Comparison of ENCODE assay signal across 15 cellular contexts in the genomic region with DNA sequence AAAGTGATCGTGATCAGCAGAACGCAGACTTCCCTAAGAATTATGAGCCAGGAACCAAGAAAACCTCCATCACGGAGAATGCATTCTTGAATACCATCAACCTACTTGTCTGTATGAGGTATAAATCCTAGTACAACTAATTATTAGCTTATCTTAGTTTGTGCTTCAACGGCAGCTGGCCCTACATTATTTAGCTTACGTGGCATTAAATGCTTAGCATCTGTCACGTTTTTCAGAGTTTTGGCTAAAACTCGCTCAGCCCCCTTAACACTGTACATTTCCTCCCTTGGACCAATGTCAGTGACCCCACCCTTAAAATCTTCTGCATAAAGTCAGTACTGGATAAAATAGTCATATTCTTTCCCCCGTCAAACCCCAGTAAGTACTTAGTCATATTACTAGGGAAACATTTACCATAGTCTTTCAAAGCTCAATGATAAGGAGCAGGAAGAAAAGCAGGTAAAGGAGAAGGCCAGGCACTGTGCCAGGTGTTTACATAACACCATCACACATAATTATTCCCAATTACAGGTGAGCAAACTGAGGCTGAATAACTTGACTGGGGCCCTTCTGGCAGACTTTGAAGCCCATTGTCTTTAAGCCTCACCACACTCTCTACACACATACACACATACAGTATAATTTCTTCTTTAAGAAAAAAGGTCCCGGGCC. TPM values are rescaled to one million over a fixed set of nuclear protein-coding genes. Genes with fewer than 3 reads are reported as not detected.
DNase-seq lines count a peak whose midpoint lies in the region; ATAC-seq and TF ChIP-seq lines count a peak whose summit lies in the region.
"Had no signal": no experiment of that assay in that cellular context is flagged by ENCODE, and none has a peak within 500 bp of the region (broad histone marks: within the 10 kb centered on the region; RNA-seq: fewer than 3 reads in every experiment).

No MANE protein-coding gene starts in this region.

- TF ChIP-seq CTCF in body of pancreas (IDR thresholded peaks at IDR 0.05) (no peak), RWPE1 (conservative IDR thresholded peaks at IDR 0.05; ENCODE audit: low read depth) (no peak)

- TF ChIP-seq POLR2A in body of pancreas (IDR thresholded peaks at IDR 0.05): no peak

- 40% methylated on average over 9 of the region's 9 CpGs for WGBS in body of pancreas, 2 donors

- no peaks in the 10 kb centered on the region for H3K27me3 ChIP-seq in body of pancreas
- H3K27me3 ChIP-seq: BLaER1 treated with 17β-estradiol and CSF1 and Interleukin-3, amounts not matched to agents 10 nM and 100 nM had no signal

- H3K27ac ChIP-seq in body of pancreas: peak overlapping the region; percentile 66 to 86 (median 74)
- H3K27ac ChIP-seq in RWPE1: no peak overlapping the region
- H3K27ac ChIP-seq: BLaER1 treated with 17β-estradiol and CSF1 and Interleukin-3, amounts not matched to agents 10 nM and 100 nM; left ventricle myocardium inferior; parathyroid adenoma; skin epidermis had no signal

- no peaks in the 10 kb centered on the region for H3K9me3 ChIP-seq in body of pancreas
- H3K9me3 ChIP-seq: BLaER1 treated with 17β-estradiol and CSF1 and Interleukin-3, amounts not matched to agents 10 nM and 100 nM; left ventricle myocardium inferior had no signal

- no peak overlapping the region for H3K4me3 ChIP-seq in body of pancreas
- H3K4me3 ChIP-seq: BLaER1 treated with 17β-estradiol and CSF1 and Interleukin-3, amounts not matched to agents 10 nM and 100 nM; left ventricle myocardium inferior; skin epidermis had no signal

- peak; percentile 69 for ATAC-seq in body of pancreas
- no peak for ATAC-seq in GM18909 (IDR thresholded peaks at IDR 0.05; ENCODE audit: poor library complexity, unreplicated experiment)
- no peak for ATAC-seq in HG03135 (IDR thresholded peaks at IDR 0.05; ENCODE audit: unreplicated experiment)

- intact Hi-C loops in body of pancreas (cut with DNase I): no loop called here

- CTCF ChIA-PET in RWPE1 (lab: Yijun Ruan, JAX): interaction anchor here (0.6 kb wide), 3 partner anchors 23 to 112 kb away, joined by 4 to 5 read pairs (median 4); no protein-coding TSS in a partner anchor

- peaks cover 50% of the 10 kb centered on the region for H3K4me1 ChIP-seq in body of pancreas
- H3K4me1 ChIP-seq: parathyroid adenoma had no signal

- POLR2A ChIA-PET in RWPE1 (lab: Yijun Ruan, JAX; ENCODE audit: low non-redundant PET): interaction anchor here (0.5 kb wide), 1 partner anchor 15 kb away, joined by 4 read pairs; no protein-coding TSS in a partner anchor

- DNase-seq in DMS53 treated with DMSO at 0.1 percent for 48 hours (lab: John Stamatoyannopoulos, UW; ENCODE audit: unreplicated experiment) (peak; percentile 41), NCI-H146 treated with DMSO at 0.1 percent for 48 hours (lab: John Stamatoyannopoulos, UW; ENCODE audit: unreplicated experiment) (peak; percentile 33), body of pancreas (peak; percentile 71 to 90 (median 78)), renal cortical epithelial cell (ENCODE audit: low read depth) (peak; percentile 58), RWPE1 (ENCODE audit: low spot score) (no peak)
- DNase-seq: activated CD4-positive, alpha-beta T cell treated with anti-CD3 and anti-CD28 coated beads, Interleukin-2, amount 50 U/mL, for 48 hours; DND-41; left ventricle myocardium inferior; NCI-H1048; NCI-H510A treated with DMSO at 0.1 percent for 48 hours had no signal

- peaks cover 0 to 17% of the 10 kb centered on the region in 2 donors for H3K36me3 ChIP-seq in body of pancreas (replicated peaks in 1 of 2; ENCODE audit: insufficient read depth in 1 of 2, low read depth in 2 of 2)

RNA-seq across cellular contexts. Expression of gene TXNDC11, which starts 16.6 kb away (rescaled TPM):
- total RNA-seq in body of pancreas (10 to 100 TPM; 38.4 to 90.3 TPM), renal cortical epithelial cell (38.3 and 47.9 TPM in 2 replicates)

RNA-seq across cellular contexts. Expression of gene ZC3H7A, which starts 37.8 kb away (rescaled TPM):
- 10 to 100 TPM; 26.4 to 49.5 TPM for total RNA-seq in body of pancreas
- 34.2 and 77.0 TPM in 2 replicates for total RNA-seq in renal cortical epithelial cell
